8 cellular contexts compared by ENCODE assay signal in the genomic region with DNA sequence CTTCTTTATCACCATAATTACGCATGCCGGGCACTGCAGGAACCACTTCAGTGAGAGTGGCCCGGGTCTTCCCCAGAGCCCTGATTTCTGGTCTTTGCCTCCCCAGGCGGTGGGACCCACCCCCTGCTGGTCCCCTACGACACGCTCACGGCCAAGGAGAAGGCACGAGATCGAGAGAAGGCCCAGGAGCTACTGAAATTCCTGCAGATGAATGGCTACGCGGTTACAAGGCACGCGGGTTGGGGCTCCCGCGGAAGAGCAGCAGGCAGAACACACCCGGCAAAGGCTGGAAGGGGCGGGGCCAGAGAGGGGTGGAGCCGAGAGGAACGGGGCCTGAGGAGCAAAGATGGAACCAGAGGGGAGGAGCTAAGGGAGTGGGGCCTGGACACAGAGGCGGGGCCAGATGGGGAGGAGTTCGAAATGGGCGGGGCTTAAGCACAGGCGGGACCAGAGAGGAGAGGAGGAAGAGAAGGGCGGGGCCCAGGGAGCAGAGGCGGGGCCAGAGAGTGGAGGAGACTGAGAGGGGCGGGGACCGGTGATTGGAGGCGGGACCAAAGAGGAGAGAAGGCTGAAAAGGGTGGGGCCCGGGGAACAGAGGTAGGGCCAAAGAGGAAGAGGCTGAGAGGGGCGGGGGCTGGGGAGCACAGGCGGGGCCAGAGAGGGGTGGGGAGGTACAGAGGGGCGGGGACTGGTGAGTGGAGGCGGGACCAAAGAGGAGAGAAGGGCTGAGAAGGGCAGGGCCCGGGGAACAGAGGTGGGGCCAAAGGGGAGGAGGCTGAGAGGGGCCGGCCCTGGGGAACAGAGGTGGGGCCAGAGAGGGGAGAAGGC.
DNase-seq lines count a peak whose midpoint lies in the region; ATAC-seq and TF ChIP-seq lines count a peak whose summit lies in the region.

No MANE protein-coding gene starts in this region.

- H3K27ac ChIP-seq in A673 (ENCODE audit: low read depth, low read length, poor library complexity, severe bottlenecking), result no peak overlapping the region
- no peak overlapping the region for H3K27ac ChIP-seq in MM.1S (ENCODE audit: low read length)

- H3K79me2 ChIP-seq in MM.1S (ENCODE audit: low read length), result no peaks in the 10 kb centered on the region

- no peaks in the 10 kb centered on the region for H3K36me3 Mint-ChIP-seq in T-helper 2 cell treated with Interferon-gamma antibody and Interleukin-4, amounts not matched to agents 5 μg/mL and 100 μg/mL, for 36 hours (ENCODE audit: low read depth)

- H3K36me3 ChIP-seq in A673 (ENCODE audit: insufficient read depth, low read length, poor library complexity, severe bottlenecking) (no peaks in the 10 kb centered on the region), MM.1S (replicated peaks; ENCODE audit: insufficient read depth, low read length) (no peaks in the 10 kb centered on the region)

- no peaks in the 10 kb centered on the region for H3K9me3 Mint-ChIP-seq in T-helper 2 cell treated with Interferon-gamma antibody and Interleukin-4, amounts not matched to agents 5 μg/mL and 100 μg/mL, for 36 hours

- CTCF ChIA-PET in A673 (lab: Charles Lee), result no interaction called here

- intact Hi-C loops in A673 (cut with micrococcal nuclease; ENCODE audit: unreplicated experiment), result no loop called here

- H3F3A ChIP-seq in MM.1S (ENCODE audit: insufficient read depth, low read length), result no peaks in the 10 kb centered on the region

- H3K4me1 Mint-ChIP-seq in T-helper 2 cell treated with Interferon-gamma antibody and Interleukin-4, amounts not matched to agents 5 μg/mL and 100 μg/mL, for 36 hours (ENCODE audit: low read depth), result no peaks in the 10 kb centered on the region

- H3K4me3 Mint-ChIP-seq in T-helper 2 cell treated with Interferon-gamma antibody and Interleukin-4, amounts not matched to agents 5 μg/mL and 100 μg/mL, for 36 hours, result peak overlapping the region; percentile 24

- H3K9me3 ChIP-seq in A673 (ENCODE audit: low read depth, low read length, poor library complexity, severe bottlenecking) (no peaks in the 10 kb centered on the region), MM.1S (replicated peaks; ENCODE audit: insufficient read depth, low read length) (no peaks in the 10 kb centered on the region)

- H3K4me3 ChIP-seq in A673 (ENCODE audit: low read depth, low read length, poor library complexity, severe bottlenecking) (no peak overlapping the region), MM.1S (ENCODE audit: low read length) (no peak overlapping the region)

- DNase-seq in A673 (ENCODE audit: low spot score) (peak; percentile 94), MM.1S (peak; percentile 46), T47D (ENCODE audit: low read depth in 1 of 2, low spot score in 1 of 2) (peak; percentile 73 to 97), left kidney (ENCODE audit: low read depth, low spot score) (peak; percentile 92)
- peak; percentile 84 for DNase-seq in T-helper 2 cell treated with Interferon-gamma antibody and Interleukin-4, amounts not matched to agents 5 μg/mL and 100 μg/mL, for 36 hours (ENCODE audit: low spot score)
- DNase-seq in stimulated activated CD8-positive, alpha-beta memory T cell treated with anti-CD3 and anti-CD28 coated beads, Interleukin-12 subunit alpha, Interleukin-12 subunit beta, amount 100 ng/mL, for 24 hours (ENCODE audit: extremely low read depth), result peak; percentile 78

- H3K9ac ChIP-seq in MM.1S (ENCODE audit: low read length), result no peak overlapping the region

- no peaks in the 10 kb centered on the region for H4K20me1 ChIP-seq in MM.1S (ENCODE audit: insufficient read depth, low read length)

- TF ChIP-seq CTCF in A673 (conservative IDR thresholded peaks at IDR 0.05; ENCODE audit: low read depth, low read length) (no peak), MM.1S (IDR thresholded peaks at IDR 0.05; ENCODE audit: low read length) (no peak)

- H3K27me3 ChIP-seq in A673 (replicated peaks; ENCODE audit: insufficient read depth, low read depth, low read length, poor library complexity) (no peaks in the 10 kb centered on the region), MM.1S (replicated peaks; ENCODE audit: insufficient read depth, low read length) (peaks cover 50% of the 10 kb centered on the region)

- in situ Hi-C loops in T47D (cut with HindIII; ENCODE audit: low pct_unique_long_range_greater_than_20kb, low sequenced_read_pairs), result no loop called here

- H2AFZ ChIP-seq in MM.1S (ENCODE audit: low read length), result no peak overlapping the region

- BruUV-seq in A673 (replicated peaks; lab: Mats Ljungman, UMichigan), result no TSS peak

- no peaks in the 10 kb centered on the region for H3K9me2 ChIP-seq in MM.1S (replicated peaks; ENCODE audit: insufficient read depth, low read length)

- peak; percentile 33 for ATAC-seq in GM18907 (IDR thresholded peaks at IDR 0.05; ENCODE audit: unreplicated experiment)
- ATAC-seq in GM18519 (IDR thresholded peaks at IDR 0.05; ENCODE audit: low FRiP score, unreplicated experiment), result no peak

- H3K4me1 ChIP-seq in A673 (ENCODE audit: insufficient read depth, low read length, poor library complexity, severe bottlenecking) (peaks cover 5% of the 10 kb centered on the region), MM.1S (ENCODE audit: low read length) (no peaks in the 10 kb centered on the region)

- H3K27me3 Mint-ChIP-seq in T-helper 2 cell treated with Interferon-gamma antibody and Interleukin-4, amounts not matched to agents 5 μg/mL and 100 μg/mL, for 36 hours (ENCODE audit: low read depth), result no peaks in the 10 kb centered on the region

- H3K4me2 ChIP-seq in MM.1S (ENCODE audit: low read depth, low read length), result 0 out of 2 replicates have a peak overlapping the region, but pooled peaks have one; percentile 9

- peak overlapping the region; percentile 49 for H3K27ac Mint-ChIP-seq in T-helper 2 cell treated with Interferon-gamma antibody and Interleukin-4, amounts not matched to agents 5 μg/mL and 100 μg/mL, for 36 hours

- POLR2A ChIA-PET in A673 (lab: Charles Lee; ENCODE audit: low non-redundant PET), result no interaction called here
